Comparison of ENCODE assay signal across 9 cellular contexts in the genomic region with DNA sequence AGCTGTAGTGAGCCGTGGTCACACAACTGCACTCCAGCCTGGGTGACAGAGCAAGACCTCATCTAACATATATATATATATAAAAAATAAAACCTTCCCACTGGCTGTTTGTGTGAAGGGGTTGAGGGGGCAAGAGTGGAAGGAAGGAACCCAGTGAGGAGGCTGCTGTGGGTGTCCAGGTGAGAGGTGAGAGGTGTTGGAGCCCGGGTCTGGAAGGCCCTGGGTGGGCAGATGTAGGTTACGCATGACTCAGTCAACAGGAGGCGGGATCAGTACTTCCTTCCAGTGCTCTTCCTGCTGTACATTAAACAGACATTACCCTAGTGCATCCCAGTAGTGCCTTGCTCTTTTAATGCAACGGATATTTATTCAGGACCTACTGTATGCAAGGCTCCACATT. TPM values are rescaled to one million over a fixed set of nuclear protein-coding genes. Genes with fewer than 3 reads are reported as not detected.
"Had no signal": no experiment of that assay in that cellular context is flagged by ENCODE, and none has a peak within 500 bp of the region (broad histone marks: within the 10 kb centered on the region; RNA-seq: fewer than 3 reads in every experiment).

No MANE protein-coding gene starts in this region.

- DNase-seq: H9, HCEC 1CT, HFFc6, KBM-7 had no signal

- H3K4me3 Mint-ChIP-seq: GM23338, H9, HFFc6, IgD-negative memory B cell had no signal

- H3K36me3 Mint-ChIP-seq: IgD-negative memory B cell had no signal

- H3K4me2 ChIP-seq: GM23338 had no signal

- H3K27me3 Mint-ChIP-seq: IgD-negative memory B cell had no signal

- H3K27ac Mint-ChIP-seq: GM23338, HFFc6 had no signal

- H3K9me3 Mint-ChIP-seq: GM23338, H9, HFFc6, IgD-negative memory B cell had no signal

- H3K27ac ChIP-seq: HL-60 had no signal

- H3K4me3 ChIP-seq: GM23338 had no signal

- H3K4me1 Mint-ChIP-seq: GM23338, H9, IgD-negative memory B cell had no signal

- ATAC-seq: GM23338, HepG2 had no signal

RNA-seq across cellular contexts. Expression of a gene that starts 47.0 kb away (rescaled TPM):
- total RNA-seq: HFFc6, HT1080 had no signal
